Comparison of ENCODE assay signal across 14 cellular contexts in the genomic region with DNA sequence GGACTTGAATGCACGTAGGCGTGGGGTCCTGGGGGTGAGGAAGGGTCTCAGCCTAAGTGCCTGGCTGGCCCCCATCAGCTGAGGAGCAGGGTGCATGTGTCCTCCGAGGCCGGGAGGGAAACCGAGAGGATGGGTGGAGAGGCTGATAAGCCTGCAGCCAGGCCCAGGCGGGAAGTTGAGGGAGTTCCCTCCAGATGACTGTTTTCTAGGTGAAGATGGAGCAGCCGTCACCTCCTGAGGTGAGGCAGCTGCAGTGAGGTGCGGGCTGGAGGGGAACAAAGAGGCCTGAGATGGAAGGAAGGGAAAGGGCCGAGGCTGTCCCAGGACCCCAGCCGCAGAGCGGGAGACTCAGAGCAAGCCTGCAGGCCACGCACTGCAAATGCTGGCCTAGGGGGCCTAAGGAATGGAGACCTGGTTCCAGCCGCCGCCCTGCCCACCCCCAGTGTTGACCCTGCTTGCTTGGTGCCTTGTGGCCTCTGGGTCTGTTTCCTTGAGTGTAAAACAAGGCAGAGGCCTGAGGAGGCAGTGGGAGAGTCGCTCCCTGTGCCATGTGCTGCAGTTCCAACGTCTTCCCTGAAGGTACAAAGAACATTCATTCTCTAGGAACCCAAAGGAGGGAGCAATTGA. TPM values are rescaled to one million over a fixed set of nuclear protein-coding genes. Genes with fewer than 3 reads are reported as not detected.
DNase-seq lines count a peak whose midpoint lies in the region; ATAC-seq and TF ChIP-seq lines count a peak whose summit lies in the region.
"Had no signal": no experiment of that assay in that cellular context is flagged by ENCODE, and none has a peak within 500 bp of the region (broad histone marks: within the 10 kb centered on the region; RNA-seq: fewer than 3 reads in every experiment).

No MANE protein-coding gene starts in this region.

- H3K27ac Mint-ChIP-seq in CD8-positive, alpha-beta T cell, result peak overlapping the region; percentile 77
- H3K27ac Mint-ChIP-seq in WTC11 (no peak overlapping the region), type B pancreatic cell (no peak overlapping the region)

- intact Hi-C loops in CD8-positive, alpha-beta T cell (cut with DNase I, micrococcal nuclease), result loop anchor here in 1 of 2 experiments (2.0 kb wide), 1 partner anchor 39 kb away; no protein-coding TSS in a partner anchor
- intact Hi-C loops in left cardiac atrium (cut with DNase I), result no loop called here
- intact Hi-C loops in sigmoid colon (cut with DNase I), result no loop called here

- H3K36me3 ChIP-seq in CD8-positive, alpha-beta T cell (ENCODE audit: insufficient read depth, low read length), result no peaks in the 10 kb centered on the region
- no peaks in the 10 kb centered on the region for H3K36me3 ChIP-seq in sigmoid colon
- H3K36me3 ChIP-seq: BE2C had no signal

- H3K27me3 ChIP-seq in CD8-positive, alpha-beta T cell (ENCODE audit: insufficient read depth, low read length), result no peaks in the 10 kb centered on the region
- H3K27me3 ChIP-seq in sigmoid colon, result no peaks in the 10 kb centered on the region
- H3K27me3 ChIP-seq: BE2C had no signal

- DNase-seq in CD8-positive, alpha-beta T cell, result no peak
- DNase-seq in WTC11 (ENCODE audit: low spot score), result no peak
- DNase-seq in left cardiac atrium, result peak; percentile 52
- peak; percentile 57 for DNase-seq in sigmoid colon
- DNase-seq in type B pancreatic cell (ENCODE audit: extremely low spot score, unreplicated experiment), result no peak
- DNase-seq: activated CD8-positive, alpha-beta memory T cell treated with anti-CD3 and anti-CD28 coated beads, Interleukin-2, amount 50 U/mL, for 4 hours; BE2C; GF-D8; naive B cell; T1000 had no signal

- no peak for TF ChIP-seq POLR2A in sigmoid colon (IDR thresholded peaks at IDR 0.05)

- H3K27ac ChIP-seq in CD8-positive, alpha-beta T cell (ENCODE audit: low read depth, low read length), result no peak overlapping the region
- H3K27ac ChIP-seq in sigmoid colon, result peak overlapping the region; percentile 12 to 76 (median 66)

- TF ChIP-seq CTCF in CD8-positive, alpha-beta T cell (IDR thresholded peaks at IDR 0.05), result no peak
- TF ChIP-seq CTCF in WTC11 (IDR thresholded peaks at IDR 0.05) (no peak), sigmoid colon (IDR thresholded peaks at IDR 0.05) (no peak), type B pancreatic cell (conservative IDR thresholded peaks at IDR 0.05) (no peak)

- H3K4me1 ChIP-seq in CD8-positive, alpha-beta T cell (ENCODE audit: insufficient read depth, low read length), result peaks cover 87% of the 10 kb centered on the region
- H3K4me1 ChIP-seq in sigmoid colon, result peaks cover 0 to 3% (median 0%) of the 10 kb centered on the region in 4 donors
- H3K4me1 ChIP-seq: BE2C had no signal

- no peak overlapping the region for H3K4me3 ChIP-seq in CD8-positive, alpha-beta T cell (ENCODE audit: low read depth, low read length)
- H3K4me3 ChIP-seq in sigmoid colon, result peak overlapping the region in 3 of 4 donors; percentile 17 to 30 (median 18)
- H3K4me3 ChIP-seq: smooth muscle cell had no signal

- no peak for ATAC-seq in CD8-positive, alpha-beta T cell
- ATAC-seq in WTC11 (peak; percentile 69), left cardiac atrium (no peak), GM21576 (IDR thresholded peaks at IDR 0.05; ENCODE audit: unreplicated experiment) (no peak), GM19395 (IDR thresholded peaks at IDR 0.05; ENCODE audit: unreplicated experiment) (no peak), GM21717 (IDR thresholded peaks at IDR 0.05; ENCODE audit: unreplicated experiment) (no peak)

- POLR2A ChIA-PET in CD8-positive, alpha-beta T cell (lab: Charles Lee), result no interaction called here
- POLR2A ChIA-PET in WTC11 (lab: Charles Lee), result no interaction called here

- H3K9me3 ChIP-seq in CD8-positive, alpha-beta T cell (ENCODE audit: low read length), result no peaks in the 10 kb centered on the region
- no peaks in the 10 kb centered on the region for H3K9me3 ChIP-seq in sigmoid colon
- H3K9me3 ChIP-seq: BE2C had no signal

- peaks cover 71% of the 10 kb centered on the region for H3K36me3 Mint-ChIP-seq in CD8-positive, alpha-beta T cell
- no peaks in the 10 kb centered on the region for H3K36me3 Mint-ChIP-seq in WTC11
- no peaks in the 10 kb centered on the region for H3K36me3 Mint-ChIP-seq in type B pancreatic cell

- H3K27me3 Mint-ChIP-seq in CD8-positive, alpha-beta T cell (ENCODE audit: low read depth), result no peaks in the 10 kb centered on the region
- H3K27me3 Mint-ChIP-seq in WTC11 (ENCODE audit: low read depth) (no peaks in the 10 kb centered on the region; the same call in 1 of the 2 replicates), type B pancreatic cell (no peaks in the 10 kb centered on the region)
- H3K27me3 Mint-ChIP-seq: naive B cell had no signal

- H3K4me1 Mint-ChIP-seq in CD8-positive, alpha-beta T cell (ENCODE audit: low read depth), result peaks cover 78% of the 10 kb centered on the region
- H3K4me1 Mint-ChIP-seq in WTC11 (no peaks in the 10 kb centered on the region), type B pancreatic cell (ENCODE audit: unreplicated experiment) (peaks cover 14% of the 10 kb centered on the region)

- CTCF ChIA-PET in CD8-positive, alpha-beta T cell (lab: Charles Lee), result interaction anchor here (1.3 to 2.9 kb wide), 2 partner anchors 25 to 32 kb away, joined by 3 to 12 read pairs; no protein-coding TSS in a partner anchor
- CTCF ChIA-PET in WTC11 (lab: Charles Lee), result no interaction called here

- H3K9me3 Mint-ChIP-seq in CD8-positive, alpha-beta T cell, result no peaks in the 10 kb centered on the region
- H3K9me3 Mint-ChIP-seq in WTC11 (no peaks in the 10 kb centered on the region), type B pancreatic cell (no peaks in the 10 kb centered on the region)
- H3K9me3 Mint-ChIP-seq: naive B cell had no signal

- TF ChIP-seq EP300 in sigmoid colon (IDR thresholded peaks at IDR 0.05), result no peak

- WGBS in sigmoid colon, 2 donors, result 84 to 90% methylated on average over 16 of the region's 16 CpGs

- H3K4me3 Mint-ChIP-seq in CD8-positive, alpha-beta T cell, result peak overlapping the region; percentile 44
- no peak overlapping the region for H3K4me3 Mint-ChIP-seq in WTC11
- H3K4me3 Mint-ChIP-seq in type B pancreatic cell, result no peak overlapping the region

TF ChIP-seq in WTC11, 78 proteins besides CTCF, POLR2A, EP300 and RAD21:
- TF ChIP-seq, protein P1, sequence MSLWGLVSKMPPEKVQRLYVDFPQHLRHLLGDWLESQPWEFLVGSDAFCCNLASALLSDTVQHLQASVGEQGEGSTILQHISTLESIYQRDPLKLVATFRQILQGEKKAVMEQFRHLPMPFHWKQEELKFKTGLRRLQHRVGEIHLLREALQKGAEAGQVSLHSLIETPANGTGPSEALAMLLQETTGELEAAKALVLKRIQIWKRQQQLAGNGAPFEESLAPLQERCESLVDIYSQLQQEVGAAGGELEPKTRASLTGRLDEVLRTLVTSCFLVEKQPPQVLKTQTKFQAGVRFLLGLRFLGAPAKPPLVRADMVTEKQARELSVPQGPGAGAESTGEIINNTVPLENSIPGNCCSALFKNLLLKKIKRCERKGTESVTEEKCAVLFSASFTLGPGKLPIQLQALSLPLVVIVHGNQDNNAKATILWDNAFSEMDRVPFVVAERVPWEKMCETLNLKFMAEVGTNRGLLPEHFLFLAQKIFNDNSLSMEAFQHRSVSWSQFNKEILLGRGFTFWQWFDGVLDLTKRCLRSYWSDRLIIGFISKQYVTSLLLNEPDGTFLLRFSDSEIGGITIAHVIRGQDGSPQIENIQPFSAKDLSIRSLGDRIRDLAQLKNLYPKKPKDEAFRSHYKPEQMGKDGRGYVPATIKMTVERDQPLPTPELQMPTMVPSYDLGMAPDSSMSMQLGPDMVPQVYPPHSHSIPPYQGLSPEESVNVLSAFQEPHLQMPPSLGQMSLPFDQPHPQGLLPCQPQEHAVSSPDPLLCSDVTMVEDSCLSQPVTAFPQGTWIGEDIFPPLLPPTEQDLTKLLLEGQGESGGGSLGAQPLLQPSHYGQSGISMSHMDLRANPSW (CRISPR knock-in tag; conservative IDR thresholded peaks at IDR 0.05; ENCODE audit: low read depth), result no peak
- TF ChIP-seq GTF2I (CRISPR knock-in tag; conservative IDR thresholded peaks at IDR 0.05) (no peak), RELA (CRISPR knock-in tag; IDR thresholded peaks at IDR 0.05; ENCODE audit: borderline replicate concordance) (no peak), ZNF317 (CRISPR knock-in tag; IDR thresholded peaks at IDR 0.05; ENCODE audit: borderline replicate concordance, low read depth) (no peak), ZNF232 (CRISPR knock-in tag; IDR thresholded peaks at IDR 0.05) (no peak), HMGXB4 (CRISPR knock-in tag; IDR thresholded peaks at IDR 0.05) (no peak)
- TF ChIP-seq, protein P2, sequence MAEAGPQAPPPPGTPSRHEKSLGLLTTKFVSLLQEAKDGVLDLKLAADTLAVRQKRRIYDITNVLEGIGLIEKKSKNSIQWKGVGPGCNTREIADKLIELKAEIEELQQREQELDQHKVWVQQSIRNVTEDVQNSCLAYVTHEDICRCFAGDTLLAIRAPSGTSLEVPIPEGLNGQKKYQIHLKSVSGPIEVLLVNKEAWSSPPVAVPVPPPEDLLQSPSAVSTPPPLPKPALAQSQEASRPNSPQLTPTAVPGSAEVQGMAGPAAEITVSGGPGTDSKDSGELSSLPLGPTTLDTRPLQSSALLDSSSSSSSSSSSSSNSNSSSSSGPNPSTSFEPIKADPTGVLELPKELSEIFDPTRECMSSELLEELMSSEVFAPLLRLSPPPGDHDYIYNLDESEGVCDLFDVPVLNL (CRISPR knock-in tag; IDR thresholded peaks at IDR 0.05; ENCODE audit: borderline replicate concordance, low read depth), result no peak

RNA-seq across cellular contexts. Expression of gene PECAM1, which starts 3.0 kb away (rescaled TPM):
- total RNA-seq in CD8-positive, alpha-beta T cell, result 10 to 100 TPM; 64.3 to 70.6 TPM
- total RNA-seq in WTC11 (2021) (0.18 to 0.44 TPM (median 0.33 TPM) in 3 replicates), left cardiac atrium (100 to 1,000 TPM; 147 to 297 TPM), sigmoid colon (10 to 100 TPM; 36.0 to 60.9 (median 44.3) TPM), type B pancreatic cell (ENCODE audit: low replicate concordance) (0.21 TPM in 1 of 2 replicates, not detected in the other)
- 10 to 100 TPM in 1 of 3 donors, 1 to 10 TPM in 2; 3.6 to 39.0 (median 4.9) TPM for polyA plus RNA-seq in sigmoid colon
- total RNA-seq: smooth muscle cell had no signal
- polyA plus RNA-seq: smooth muscle cell had no signal

Comparison
In these comparisons a context has a peak if more than half of its experiments do, and no peak if none do; other contexts are left out.
1. DNase-seq: peak in left cardiac atrium (single experiment) and sigmoid colon (single experiment); none in CD8-positive, alpha-beta T cell (0 of 7), WTC11 (single experiment) and type B pancreatic cell (single experiment).
2. RNA of gene PECAM1, which starts 3.0 kb away (total RNA-seq): 147 to 297 TPM in left cardiac atrium, 64.3 to 70.6 TPM in CD8-positive, alpha-beta T cell and 36.0 to 60.9 TPM in sigmoid colon; 0.18 to 0.44 TPM in WTC11 and 0.21 TPM in type B pancreatic cell; every median in the first group is over 10 times any median in the second.